10 cellular contexts compared by ENCODE assay signal in the genomic region with DNA sequence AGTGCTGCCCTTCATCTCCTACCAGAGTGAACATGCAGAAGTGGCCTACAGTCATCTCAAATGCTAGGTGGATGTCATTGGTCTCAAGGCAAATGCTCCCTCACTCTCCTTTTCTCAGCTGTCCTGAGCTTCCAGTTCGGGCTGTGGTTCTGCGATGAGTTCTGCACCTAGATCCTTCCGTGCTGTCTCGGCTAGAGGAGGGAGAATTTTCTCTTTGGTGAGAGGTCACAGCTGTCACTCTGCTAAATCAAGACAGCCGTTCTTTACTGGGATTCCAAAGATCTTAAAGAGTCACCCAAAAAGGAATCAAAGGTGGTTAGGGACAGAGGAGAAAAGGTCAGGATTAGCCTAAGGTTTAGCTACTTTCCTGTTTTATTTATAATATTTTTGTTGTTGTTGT. TPM values are rescaled to one million over a fixed set of nuclear protein-coding genes. Genes with fewer than 3 reads are reported as not detected.
A peak's percentile ranks its signal among the peaks of the same experiment; 100 is the strongest.
DNase-seq lines count a peak whose midpoint lies in the region; ATAC-seq and TF ChIP-seq lines count a peak whose summit lies in the region.
"Had no signal": no experiment of that assay in that cellular context is flagged by ENCODE, and none has a peak within 500 bp of the region (broad histone marks: within the 10 kb centered on the region; RNA-seq: fewer than 3 reads in every experiment).

No MANE protein-coding gene starts in this region.

- POLR2A ChIA-PET in PC-9 (lab: Charles Lee; ENCODE audit: unreplicated experiment) = interaction anchor here (0.5 kb wide), 1 partner anchor 23 kb away, joined by 11 read pairs; no protein-coding TSS in a partner anchor

- no peaks in the 10 kb centered on the region for H3K27me3 ChIP-seq in PC-9 (ENCODE audit: insufficient read depth, low read depth)
- no peaks in the 10 kb centered on the region for H3K27me3 ChIP-seq in endodermal cell (ENCODE audit: control insufficient read depth, insufficient read depth, low read length, poor library complexity, severe bottlenecking)
- H3K27me3 ChIP-seq in rectal smooth muscle tissue (ENCODE audit: control insufficient read depth, insufficient read depth, low read length) = no peaks in the 10 kb centered on the region

- H3K9me3 ChIP-seq in PC-9 (ENCODE audit: insufficient read depth, low read depth) (no peaks in the 10 kb centered on the region), endodermal cell (ENCODE audit: control insufficient read depth, low read length) (no peaks in the 10 kb centered on the region)

- intact Hi-C loops in PC-9 (cut with micrococcal nuclease; ENCODE audit: unreplicated experiment) = loop anchor here (5.0 to 10.0 kb wide), 4 partner anchors 297 to 1173 kb away; a partner anchor contains a TSS

- H3K4me1 ChIP-seq in PC-9 (replicated peaks; ENCODE audit: insufficient read depth) (peaks cover 13% of the 10 kb centered on the region), endodermal cell (ENCODE audit: control insufficient read depth, insufficient read depth, low read length) (peaks cover 4% of the 10 kb centered on the region), rectal smooth muscle tissue (ENCODE audit: control insufficient read depth, insufficient read depth, low read length) (peaks cover 13% of the 10 kb centered on the region)

- DNase-seq in GM13977 (ENCODE audit: low spot score) = peak; percentile 26
- DNase-seq in PC-9 = no peak
- DNase-seq in endodermal cell = no peak
- DNase-seq in HK-2 (ENCODE audit: unreplicated experiment) = no peak
- no peak for DNase-seq in NCI-H748 (lab: John Stamatoyannopoulos, UW; ENCODE audit: unreplicated experiment)
- DNase-seq: activated effector memory CD4-positive, alpha-beta T cell treated with anti-CD3 and anti-CD28 coated beads, Interleukin-2, amount 50 U/mL, for 16 hours; NCI-H2171 had no signal

- no peak overlapping the region for H2AFZ ChIP-seq in PC-9

- H3K4me3 ChIP-seq in PC-9 (peak overlapping the region; percentile 83; the same call in 1 of the 2 replicates), endodermal cell (ENCODE audit: low read length) (peak overlapping the region; percentile 93), rectal smooth muscle tissue (ENCODE audit: low read length) (peak overlapping the region; percentile 82)

- H3K27ac ChIP-seq in PC-9 (no peak overlapping the region), endodermal cell (ENCODE audit: low read depth, low read length) (no peak overlapping the region), rectal smooth muscle tissue (ENCODE audit: low read depth, low read length) (no peak overlapping the region)

- peaks cover 71% of the 10 kb centered on the region for H3K79me2 ChIP-seq in PC-9 (ENCODE audit: low read depth)

- H3K9me2 ChIP-seq in PC-9 (ENCODE audit: insufficient read depth) = no peaks in the 10 kb centered on the region

- H3K4me2 ChIP-seq in PC-9 = peak overlapping the region; percentile 93

- ATAC-seq in HG03159 (IDR thresholded peaks at IDR 0.05; ENCODE audit: unreplicated experiment) (no peak), GM21619 (IDR thresholded peaks at IDR 0.05; ENCODE audit: unreplicated experiment) (no peak)

- no TSS peak for BruUV-seq in PC-9 (replicated peaks; lab: Mats Ljungman, UMichigan)

- no peak overlapping the region for H3K27ac Mint-ChIP-seq in endodermal cell

- peaks cover 9% of the 10 kb centered on the region for H3K36me3 Mint-ChIP-seq in endodermal cell (ENCODE audit: low read depth)

- peak overlapping the region; percentile 85 for H3K4me3 Mint-ChIP-seq in endodermal cell

- CTCF ChIA-PET in PC-9 (lab: Charles Lee) = interaction anchor here (0.9 kb wide), 1 partner anchor 184 kb away, joined by 3 read pairs; no protein-coding TSS in a partner anchor

- 80 to 87% methylated on average over 4 to 5 of the region's 5 CpGs for WGBS in endodermal cell (ENCODE audit: insufficient coverage in 1 of 2, insufficient read length in 1 of 2), 2 experiments

- H4K20me1 ChIP-seq in PC-9 (ENCODE audit: insufficient read depth) = peaks cover 20% of the 10 kb centered on the region; the same call in 1 of the 2 replicates

- H3F3A ChIP-seq in PC-9 (ENCODE audit: insufficient read depth, low read depth) = peaks cover 6% of the 10 kb centered on the region

- H3K27me3 Mint-ChIP-seq in endodermal cell (ENCODE audit: insufficient read depth) = no peaks in the 10 kb centered on the region

- H3K4me1 Mint-ChIP-seq in endodermal cell = peaks cover 34% of the 10 kb centered on the region

- in situ Hi-C loops in GM13977 (cut with MboI; ENCODE audit: low pct_unique_long_range_greater_than_20kb, low sequenced_read_pairs, unreplicated experiment) = no loop called here

- H3K36me3 ChIP-seq in PC-9 (ENCODE audit: low read depth) = 0 out of 2 replicates have a peak, but pooled peaks cover 4% of the 10 kb centered on the region
- peaks cover 32% of the 10 kb centered on the region for H3K36me3 ChIP-seq in endodermal cell (ENCODE audit: control insufficient read depth, insufficient read depth, low read length)
- H3K36me3 ChIP-seq in rectal smooth muscle tissue (ENCODE audit: control insufficient read depth, insufficient read depth, low read length) = peaks cover 3% of the 10 kb centered on the region

- no peak for TF ChIP-seq CTCF in GM13977 (IDR thresholded peaks at IDR 0.05; ENCODE audit: extremely low read depth, insufficient read depth, missing control alignments)
- TF ChIP-seq CTCF in PC-9 (conservative IDR thresholded peaks at IDR 0.05) = no peak
- TF ChIP-seq CTCF in endodermal cell (conservative IDR thresholded peaks at IDR 0.05) = no peak

- H3K9me3 Mint-ChIP-seq in endodermal cell = no peaks in the 10 kb centered on the region

- H3K9ac ChIP-seq in endodermal cell (ENCODE audit: extremely low read depth, low read length, poor library complexity, severe bottlenecking) (no peak overlapping the region), rectal smooth muscle tissue (ENCODE audit: low read length) (no peak overlapping the region)

RNA-seq across cellular contexts. Expression of a gene that starts 2.9 kb away (rescaled TPM):
- 61.4 and 69.5 TPM in 2 replicates for total RNA-seq in PC-9 (2021)
- 10 to 100 TPM; 30.8 to 33.2 TPM for total RNA-seq in endodermal cell
- polyA plus RNA-seq in endodermal cell (2013, experiment 1 of 2) = 29.7 TPM
- polyA plus RNA-seq in endodermal cell (2013, experiment 2 of 2) = 28.8 TPM

RNA-seq across cellular contexts. Expression of a gene that starts 17.4 kb away (rescaled TPM):
- 1.1 and 1.6 TPM in 2 replicates for total RNA-seq in PC-9 (2021)
- total RNA-seq in endodermal cell = under 1 TPM; 0.18 to 0.20 TPM
- 0.21 TPM for polyA plus RNA-seq in endodermal cell (2013, experiment 1 of 2)
- polyA plus RNA-seq in endodermal cell (2013, experiment 2 of 2) = 0.08 TPM
